ENCODE assay signal across 8 cellular contexts in the genomic region with DNA sequence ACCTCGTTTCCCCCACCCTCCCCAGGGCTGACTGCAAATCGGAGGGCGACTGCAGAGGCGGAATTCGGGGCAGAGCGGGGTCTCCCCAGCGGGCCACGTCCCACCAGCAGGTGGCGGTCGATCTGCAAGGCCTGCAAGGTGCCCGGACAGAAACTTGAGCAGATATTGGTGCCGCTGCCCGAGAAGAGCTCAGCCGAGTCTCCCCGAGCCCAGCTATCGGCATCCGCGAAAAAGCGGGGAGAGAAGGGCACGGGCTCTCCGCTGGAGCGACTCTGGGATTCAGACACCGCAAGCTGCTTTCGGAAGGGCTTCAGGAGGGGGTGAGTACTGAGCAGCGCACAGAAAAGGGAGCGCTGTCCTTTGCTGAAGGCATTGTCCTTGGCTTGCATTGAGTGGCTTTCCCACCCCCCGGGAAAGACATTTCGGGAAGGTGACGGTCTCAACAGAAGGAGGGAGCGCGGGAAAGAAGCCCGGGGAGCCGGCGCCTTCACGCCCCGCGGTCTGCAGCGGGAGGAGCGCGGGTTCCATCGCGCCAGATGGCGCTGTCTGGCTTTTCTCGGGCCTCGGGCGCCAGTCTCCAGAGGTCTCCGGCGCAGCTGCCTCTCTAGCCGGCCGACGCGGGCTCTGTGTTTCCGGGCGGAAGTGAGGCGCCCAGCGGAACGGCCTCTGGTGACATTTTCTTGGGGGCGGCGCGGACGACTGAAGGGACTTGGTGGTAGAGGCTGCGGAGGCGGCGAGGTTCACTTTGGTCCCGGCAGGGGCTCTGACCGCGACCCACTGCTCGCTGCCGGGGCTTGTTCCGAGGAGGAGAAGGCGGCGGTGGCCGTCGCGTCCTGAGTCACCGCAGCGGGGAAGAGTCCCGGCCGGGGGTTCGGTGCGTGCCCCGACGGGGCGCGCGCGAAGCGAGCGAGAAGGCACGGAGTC.
DNase-seq lines count a peak whose midpoint lies in the region; ATAC-seq and TF ChIP-seq lines count a peak whose summit lies in the region.

No MANE protein-coding gene starts in this region.

- H3K27ac ChIP-seq in 22Rv1, result peak overlapping the region; percentile 85

- TF ChIP-seq CTCF in 22Rv1 (IDR thresholded peaks at IDR 0.05) (peak; percentile 97), astrocyte of the spinal cord (IDR thresholded peaks at IDR 0.05; ENCODE audit: low read depth, low read length) (peak; percentile 97), retinal pigment epithelial cell (conservative IDR thresholded peaks at IDR 0.05; ENCODE audit: low read depth, low read length) (peak; percentile 97)

- DNase-seq in NCI-H2029 (lab: John Stamatoyannopoulos, UW) (peak; percentile 87), T-helper 9 cell (peak; percentile 92), astrocyte of the spinal cord (ENCODE audit: low read depth, low spot score) (peak; percentile 94), hypothalamus (lab: John Stamatoyannopoulos, UW) (peak; percentile 65 to 93 (median 86)), retinal pigment epithelial cell (ENCODE audit: low read depth) (peak; percentile 75)

- ATAC-seq in GM18511 (IDR thresholded peaks at IDR 0.05; ENCODE audit: unreplicated experiment) (peak; percentile 85), HG03025 (IDR thresholded peaks at IDR 0.05; ENCODE audit: low FRiP score, unreplicated experiment) (peak; percentile 84)

- in situ Hi-C loops in astrocyte of the spinal cord (cut with HindIII; ENCODE audit: low sequenced_read_pairs), result no loop called here

- H3K4me3 ChIP-seq in astrocyte of the spinal cord (ENCODE audit: low read depth, low read length) (peak overlapping the region; percentile 94), retinal pigment epithelial cell (ENCODE audit: low read length) (peak overlapping the region; percentile 91)

Comparison
In these comparisons a context has a peak if more than half of its experiments do, and no peak if none do; other contexts are left out.
1. Peak in every context shown above with its lines: DNase-seq, ATAC-seq, H3K4me3 ChIP-seq and H3K27ac ChIP-seq.